ENCODE assay signal across 24 cellular contexts in genomic region chr15:100866386-100867330, GRCh38. TPM values are rescaled to one million over a fixed set of nuclear protein-coding genes. Genes with fewer than 3 reads are reported as not detected.
DNase-seq lines count a peak whose midpoint lies in the region; ATAC-seq, FAIRE-seq and TF ChIP-seq lines count a peak whose summit lies in the region.
"Had no signal": no experiment of that assay in that cellular context is flagged by ENCODE, and none has a peak within 500 bp of the region (broad histone marks: within the 10 kb centered on the region; RNA-seq: fewer than 3 reads in every experiment).

No MANE protein-coding gene starts in this region.

- no peak overlapping the region for H3K4me3 ChIP-seq in A549
- H3K4me3 ChIP-seq in IMR-90 (ENCODE audit: insufficient read depth, low read depth, low read length) = no peak overlapping the region
- H3K4me3 ChIP-seq in mammary epithelial cell (replicated peaks in 1 of 3; ENCODE audit: insufficient read depth in 1 of 3, low read depth in 2 of 3, low read length in 3 of 3) = no peak overlapping the region
- no peak overlapping the region for H3K4me3 ChIP-seq in parathyroid adenoma (ENCODE audit: low read depth, low read length)
- H3K4me3 ChIP-seq in testis = no peak overlapping the region
- H3K4me3 ChIP-seq: SK-N-MC had no signal

- in situ Hi-C loops in IMR-90 (cut with MboI; ENCODE audit: low sequenced_read_pairs) = no loop called here
- in situ Hi-C loops in mammary epithelial cell (cut with MboI; ENCODE audit: low sequenced_read_pairs in 2 of 2) = no loop called here

- peak overlapping the region; percentile 68 for H3K14ac ChIP-seq in IMR-90 (replicated peaks; ENCODE audit: low read depth, low read length)

- no peak overlapping the region for H3K56ac ChIP-seq in IMR-90 (ENCODE audit: extremely low read depth, insufficient read depth, low read length)

- peak overlapping the region; percentile 73; the same call in 1 of the 3 replicates for H2BK15ac ChIP-seq in IMR-90 (ENCODE audit: low read depth, low read length)

- no peaks in the 10 kb centered on the region for H3K36me3 ChIP-seq in IMR-90 (ENCODE audit: control insufficient read depth, insufficient read depth, low read length)
- H3K36me3 ChIP-seq in mammary epithelial cell (ENCODE audit: insufficient read depth, low read length) = no peaks in the 10 kb centered on the region
- no peaks in the 10 kb centered on the region for H3K36me3 ChIP-seq in parathyroid adenoma (ENCODE audit: control insufficient read depth, insufficient read depth, low read length)
- no peaks in the 10 kb centered on the region for H3K36me3 ChIP-seq in testis (ENCODE audit: low read depth, missing control alignments)

- intact Hi-C loops in IMR-90 (cut with micrococcal nuclease) (no loop called here), mammary epithelial cell (cut with micrococcal nuclease) (no loop called here), testis (cut with DNase I; ENCODE audit: low total_unique reads) (no loop called here)

- H2BK120ac ChIP-seq in IMR-90 (ENCODE audit: low read depth, low read length) = peak overlapping the region; percentile 68

- H2AK5ac ChIP-seq in IMR-90 (ENCODE audit: low read depth, low read length) = peak overlapping the region; percentile 84

- H3K4me2 ChIP-seq in A549 (no peak overlapping the region), IMR-90 (ENCODE audit: low read depth, low read length) (no peak overlapping the region), mammary epithelial cell (ENCODE audit: insufficient read depth, low read depth, low read length) (no peak overlapping the region), parathyroid adenoma (ENCODE audit: low read length) (no peak overlapping the region)

- no peaks in the 10 kb centered on the region for H3K79me2 ChIP-seq in mammary epithelial cell (ENCODE audit: insufficient read depth, low read length)
- H3K79me2 ChIP-seq in parathyroid adenoma = no peaks in the 10 kb centered on the region

- H2AFZ ChIP-seq in IMR-90 (replicated peaks; ENCODE audit: low read length, poor library complexity) (peak overlapping the region; percentile 54), mammary epithelial cell (ENCODE audit: low read depth, low read length) (peak overlapping the region; percentile 60), parathyroid adenoma (peak overlapping the region; percentile 50)

- no TSS peak for BruUV-seq in IMR-90 (replicated peaks; lab: Mats Ljungman, UMichigan)
- BruUV-seq in mammary epithelial cell (replicated peaks; lab: Mats Ljungman, UMichigan) = no TSS peak

- H3K4me1 ChIP-seq in A549 (peaks cover 7% of the 10 kb centered on the region; the same call in 2 of the 3 replicates), IMR-90 (ENCODE audit: control insufficient read depth, insufficient read depth, low read length) (peaks cover 17% of the 10 kb centered on the region), mammary epithelial cell (ENCODE audit: insufficient read depth, low read length) (peaks cover 3% of the 10 kb centered on the region), parathyroid adenoma (peaks cover 4% of the 10 kb centered on the region), testis (no peaks in the 10 kb centered on the region)

- peak overlapping the region; percentile 73 for H4K91ac ChIP-seq in IMR-90 (ENCODE audit: insufficient read depth, low read depth, low read length)

- ATAC-seq in A549 = no peak; a peak in 1 of 6 replicates
- no peak for ATAC-seq in IMR-90 (ENCODE audit: low read depth)

- peaks cover 10% of the 10 kb centered on the region for H3K9me3 ChIP-seq in A549
- 0 out of 2 replicates have a peak, but pooled peaks cover 3% of the 10 kb centered on the region for H3K9me3 ChIP-seq in IMR-90 (ENCODE audit: control insufficient read depth, insufficient read depth, low read length)
- peaks cover 7% of the 10 kb centered on the region for H3K9me3 ChIP-seq in mammary epithelial cell (replicated peaks; ENCODE audit: insufficient read depth, low read length)
- no peaks in the 10 kb centered on the region for H3K9me3 ChIP-seq in parathyroid adenoma (ENCODE audit: control insufficient read depth, low read length)
- H3K9me3 ChIP-seq in testis = no peaks in the 10 kb centered on the region

- H3K9ac ChIP-seq in IMR-90 (ENCODE audit: low read depth, low read length) (no peak overlapping the region), mammary epithelial cell (ENCODE audit: insufficient read depth, low read length) (no peak overlapping the region), parathyroid adenoma (no peak overlapping the region)

- 0 out of 2 replicates have a peak, but pooled peaks cover 7% of the 10 kb centered on the region for H3K9me1 ChIP-seq in IMR-90 (ENCODE audit: insufficient read depth, low read length)

- peak overlapping the region; percentile 74 for H3K4ac ChIP-seq in IMR-90 (ENCODE audit: low read depth, low read length)

- peak in 1 of 2 experiments; percentile 35 for DNase-seq in A549 (ENCODE audit: low read depth in 1 of 2, low spot score in 1 of 2)
- DNase-seq in IMR-90 = peak; percentile 13
- DNase-seq in mammary epithelial cell = no peak
- no peak for DNase-seq in testis
- DNase-seq in kidney tubule cell (ENCODE audit: low spot score) = no peak
- no peak for DNase-seq in activated T-cell treated with anti-CD3 and anti-CD28 coated beads, Interleukin-2, amount 50 U/mL, for 48 hours
- DNase-seq: DMS53, GDM1, HFFc6, KG1, MV-4-11, NCI-H1105 treated with DMSO at 0.1 percent for 48 hours, NCI-H1694, NCI-H2081 treated with DMSO at 0.1 percent for 48 hours, NCI-H446, NCI-H526, OCI-M1, SHP77, SW 1271 had no signal

- peak overlapping the region; percentile 16 for H2BK5ac ChIP-seq in IMR-90 (ENCODE audit: low read depth, low read length, poor library complexity, severe bottlenecking)

- H4K20me1 ChIP-seq in IMR-90 (ENCODE audit: insufficient read depth, low read length) (no peaks in the 10 kb centered on the region), mammary epithelial cell (ENCODE audit: insufficient read depth, low read length) (no peaks in the 10 kb centered on the region)

- H2AK9ac ChIP-seq in IMR-90 (replicated peaks; ENCODE audit: low read depth, low read length, poor library complexity) = peak overlapping the region; percentile 23

- no peak for TF ChIP-seq EP300 in A549 (IDR thresholded peaks at IDR 0.05)

- peak overlapping the region; percentile 70 for H3K23ac ChIP-seq in IMR-90 (ENCODE audit: low read depth, low read length)

- H3K18ac ChIP-seq in IMR-90 (ENCODE audit: low read depth, low read length) = peak overlapping the region; percentile 58

- 88% methylated on average over 12 of the region's 12 CpGs for WGBS in A549 (ENCODE audit: missing lambda C conversion rate)
- 100% methylated on average over 3 of the region's 12 CpGs; no CpG with 5 or more reads in 1 of the 2 experiments for WGBS in IMR-90 (ENCODE audit: extremely low coverage in 2 of 2, insufficient read length in 1 of 2), 2 experiments
- 90% methylated on average over 12 of the region's 12 CpGs for WGBS in mammary epithelial cell (ENCODE audit: low coverage, missing lambda C conversion rate)
- 89 to 91% methylated on average over 9 to 12 of the region's 12 CpGs for whole genome bisulfite sequencing in testis, 2 donors

- TF ChIP-seq RAD21 in A549 (conservative IDR thresholded peaks at IDR 0.05 in 1 of 2, IDR thresholded peaks at IDR 0.05 in 1 of 2) = no peak
- no peak for TF ChIP-seq RAD21 in IMR-90 (IDR thresholded peaks at IDR 0.05; ENCODE audit: low read length)

- dilution Hi-C loops in IMR-90 (cut with HindIII; ENCODE audit: low sequenced_read_pairs, unreplicated experiment) = no loop called here
- dilution Hi-C loops in mammary epithelial cell (cut with HindIII; ENCODE audit: low sequenced_read_pairs) = no loop called here

- POLR2A ChIA-PET in A549 (lab: Yijun Ruan, JAX) (no interaction called here), IMR-90 (lab: Charles Lee; ENCODE audit: unreplicated experiment) (no interaction called here)

- peak overlapping the region; percentile 77 for H2BK20ac ChIP-seq in IMR-90 (ENCODE audit: low read depth, low read length)

- peak overlapping the region; percentile 47 for H4K5ac ChIP-seq in IMR-90 (ENCODE audit: low read depth, low read length)

- peak overlapping the region; percentile 47 to 70; a peak in 2 of 4 replicates for H4K8ac ChIP-seq in IMR-90 (ENCODE audit: low read depth in 2 of 2, low read length in 2 of 2)

- no peak for TF ChIP-seq POLR2A in A549 (IDR thresholded peaks at IDR 0.05; ENCODE audit: low read length)
- TF ChIP-seq POLR2A in IMR-90 (IDR thresholded peaks at IDR 0.05; ENCODE audit: low read depth, low read length) = no peak
- no peak for TF ChIP-seq POLR2A in testis (IDR thresholded peaks at IDR 0.05)

- H3K79me1 ChIP-seq in IMR-90 (ENCODE audit: low read depth in 1 of 2, low read length in 2 of 2) = no peaks in the 10 kb centered on the region

- no peak for TF ChIP-seq CTCF in A549 (IDR thresholded peaks at IDR 0.05)
- no peak for TF ChIP-seq CTCF in IMR-90 (conservative IDR thresholded peaks at IDR 0.05; ENCODE audit: low read depth, low read length)
- TF ChIP-seq CTCF in mammary epithelial cell (conservative IDR thresholded peaks at IDR 0.05 in 1 of 2, IDR thresholded peaks at IDR 0.05 in 1 of 2; ENCODE audit: extremely low read depth in 1 of 2, insufficient read depth in 1 of 2, low read depth in 1 of 2, low read length in 2 of 2) = no peak
- TF ChIP-seq CTCF in parathyroid adenoma (IDR thresholded peaks at IDR 0.05) = no peak
- no peak for TF ChIP-seq CTCF in testis (IDR thresholded peaks at IDR 0.05)

- H3K27ac ChIP-seq in A549 (peak overlapping the region; percentile 54 to 70), IMR-90 (ENCODE audit: insufficient read depth, low read length) (no peak overlapping the region), mammary epithelial cell (ENCODE audit: insufficient read depth, low read depth, low read length) (no peak overlapping the region), parathyroid adenoma (no peak overlapping the region), testis (no peak overlapping the region)
- H3K27ac ChIP-seq: SK-N-MC had no signal

- H3K27me3 ChIP-seq in IMR-90 (ENCODE audit: control insufficient read depth, insufficient read depth, low read length) (no peaks in the 10 kb centered on the region), mammary epithelial cell (ENCODE audit: insufficient read depth, low read length) (no peaks in the 10 kb centered on the region), parathyroid adenoma (ENCODE audit: control insufficient read depth, insufficient read depth, low read length) (no peaks in the 10 kb centered on the region), testis (no peaks in the 10 kb centered on the region)

- CTCF ChIA-PET in A549 (lab: Yijun Ruan, JAX) (interaction anchor here (0.7 to 3.4 kb wide), 10 partner anchors 9 to 240 kb away, joined by 3 to 29 read pairs (median 4); no protein-coding TSS in a partner anchor), IMR-90 (lab: Yijun Ruan, JAX) (interaction anchor here (0.6 to 1.8 kb wide), 2 partner anchors 11 to 194 kb away, joined by 4 to 6 read pairs; no protein-coding TSS in a partner anchor), mammary epithelial cell (lab: Charles Lee; ENCODE audit: low non-redundant PET) (interaction anchor here (0.7 kb wide), 1 partner anchor 128 kb away, joined by 25 read pairs; no protein-coding TSS in a partner anchor)

- no peak for FAIRE-seq in A549 (lab: Jason Lieb, UNC)
- FAIRE-seq: D721Med, H54 had no signal

RNA-seq across cellular contexts. Expression of gene ALDH1A3, which starts 13.0 kb away (rescaled TPM):
- polyA plus RNA-seq in A549 (2011; rRNA removed) (9.3 and 11.9 TPM in 2 replicates), A549 (2017; fragmentation: RNase III; extraction: RNeasy Plus Mini Kit Qiagen cat#74134 plus additional on column Dnase treatment) (11.5 to 13.9 TPM (median 12.2 TPM) in 3 replicates), IMR-90 (2012; rRNA removed) (2.9 and 3.1 TPM in 2 replicates), mammary epithelial cell (430 TPM), testis (ENCODE audit: insufficient read depth, low read depth, low replicate concordance) (29.5 TPM)
- 13.4 and 14.7 TPM in 2 replicates for polyA plus RNA-seq in A549 (2012; cell fraction: cytosol; rRNA removed)
- polyA plus RNA-seq in A549 (2012; cell fraction: nucleus; rRNA removed) = 8.6 and 10.3 TPM in 2 replicates
- 3.8 and 4.2 TPM in 2 replicates for polyA minus RNA-seq in A549 (2011; rRNA and poly(A)+ RNA removed)
- total RNA-seq in IMR-90 (2012; rRNA removed) (5.0 and 8.6 TPM in 2 replicates), mammary epithelial cell (100 to 1,000 TPM; 284 to 347 TPM), testis (10 to 100 TPM; 42.5 to 69.9 TPM)
- polyA plus RNA-seq in IMR-90 (2012; cell fraction: cytosol; rRNA removed) = 1.6 and 6.2 TPM in 2 replicates
- polyA plus RNA-seq in IMR-90 (2012; cell fraction: nucleus; rRNA removed; ENCODE audit: low replicate concordance) = 1.4 and 4.7 TPM in 2 replicates
- 896 TPM for polyA minus RNA-seq in mammary epithelial cell
- polyA plus RNA-seq: CD14-positive monocyte had no signal

RNA-seq across cellular contexts. Expression of gene LRRK1, which starts 52.5 kb away (rescaled TPM):
- 12.2 and 14.5 TPM in 2 replicates for polyA plus RNA-seq in A549 (2011; rRNA removed)
- polyA plus RNA-seq in A549 (2012; cell fraction: cytosol; rRNA removed) = 16.0 and 20.2 TPM in 2 replicates
- 54.6 and 61.1 TPM in 2 replicates for polyA plus RNA-seq in A549 (2012; cell fraction: nucleus; rRNA removed)
- 17.7 to 19.5 TPM (median 18.6 TPM) in 3 replicates for polyA plus RNA-seq in A549 (2017; fragmentation: RNase III; extraction: RNeasy Plus Mini Kit Qiagen cat#74134 plus additional on column Dnase treatment)
- polyA minus RNA-seq in A549 (2011; rRNA and poly(A)+ RNA removed) = 29.3 and 34.0 TPM in 2 replicates
- total RNA-seq in IMR-90 (2012; rRNA removed) = 1.9 and 3.0 TPM in 2 replicates
- 5.8 and 6.8 TPM in 2 replicates for polyA plus RNA-seq in IMR-90 (2012; rRNA removed)
- 3.1 and 5.1 TPM in 2 replicates for polyA plus RNA-seq in IMR-90 (2012; cell fraction: cytosol; rRNA removed)
- polyA plus RNA-seq in IMR-90 (2012; cell fraction: nucleus; rRNA removed; ENCODE audit: low replicate concordance) = 19.9 and 31.2 TPM in 2 replicates
- 10 to 100 TPM; 11.8 to 24.0 TPM for total RNA-seq in mammary epithelial cell
- 7.7 TPM for polyA plus RNA-seq in mammary epithelial cell
- 16.7 TPM for polyA minus RNA-seq in mammary epithelial cell
- 10 to 100 TPM; 18.8 to 24.6 TPM for total RNA-seq in testis
- polyA plus RNA-seq in testis (ENCODE audit: insufficient read depth, low read depth, low replicate concordance) = 23.0 TPM

Comparison
In these comparisons a context has a peak if more than half of its experiments do, and no peak if none do; other contexts are left out.
1. H3K27ac ChIP-seq: peak in A549 (2 of 2); none in IMR-90 (single experiment), mammary epithelial cell (single experiment), parathyroid adenoma (single experiment) and testis (0 of 2).
2. RNA of gene ALDH1A3, which starts 13.0 kb away (polyA plus RNA-seq): 430 TPM in mammary epithelial cell (single experiment); 29.5 TPM in testis (single experiment), 8.6 to 14.7 TPM in A549 and 1.4 to 6.2 TPM in IMR-90; every median in the first group is over 10 times any median in the second.
3. Peak in every context shown above with its lines, with median percentiles within 50 percentile points of each other: H2AFZ ChIP-seq.